25 cellular contexts compared by ENCODE assay signal in the genomic region with DNA sequence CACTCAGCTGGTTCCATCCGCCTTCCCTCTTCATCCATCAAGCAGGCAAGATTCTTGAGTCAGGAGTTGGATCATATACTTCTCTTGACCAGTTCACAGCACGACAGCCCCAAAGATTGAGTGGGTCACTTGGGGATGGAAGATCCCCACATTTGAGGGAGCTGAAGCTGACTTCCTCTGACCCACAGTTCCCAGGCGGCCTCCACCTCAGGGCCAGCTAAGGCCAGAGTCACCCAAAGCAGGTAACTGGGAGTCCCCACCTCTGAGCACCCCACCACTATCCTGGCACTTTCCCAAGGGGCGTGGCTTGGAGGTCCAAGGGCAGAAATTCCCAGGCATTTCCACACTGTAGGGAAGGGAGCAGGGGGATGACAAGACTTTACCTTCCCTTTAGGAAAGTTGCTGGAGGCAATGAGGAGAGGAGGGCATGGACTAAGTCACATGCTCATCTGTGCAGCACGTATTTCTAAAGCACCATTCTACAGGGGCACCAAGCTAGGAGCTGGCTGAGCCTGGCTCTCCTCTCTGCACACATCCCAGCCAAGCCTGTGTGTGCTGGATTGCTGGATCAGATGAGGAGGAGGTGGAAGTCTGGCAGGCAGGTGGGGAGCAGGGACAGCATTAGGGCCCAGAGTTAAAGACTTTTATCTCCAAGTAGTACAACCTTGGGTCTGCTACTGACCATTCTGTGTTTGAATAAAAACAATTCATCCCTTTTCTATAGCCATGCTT. TPM values are rescaled to one million over a fixed set of nuclear protein-coding genes. Genes with fewer than 3 reads are reported as not detected.
"Had no signal": no experiment of that assay in that cellular context is flagged by ENCODE, and none has a peak within 500 bp of the region (broad histone marks: within the 10 kb centered on the region; RNA-seq: fewer than 3 reads in every experiment).

No MANE protein-coding gene starts in this region.

- H3K4me1 ChIP-seq: body of pancreas, foreskin keratinocyte, left ventricle myocardium inferior, vagina had no signal

- H3K4me3 ChIP-seq: body of pancreas, left ventricle myocardium inferior, right lobe of liver, smooth muscle cell, testis, vagina had no signal

- H3K36me3 Mint-ChIP-seq: activated naive CD4-positive, alpha-beta T cell treated with anti-CD3 and anti-CD28 coated beads, Interleukin-2, amount 50 U/mL, for 24 hours; mesothelial cell of epicardium; natural killer cell treated with Interleukin-12 subunit alpha and Interleukin-12 subunit beta and Interleukin-15 and Interleukin-18, amount 100 ng/mL, for 72 hours had no signal

- H3K36me3 ChIP-seq: left ventricle myocardium inferior, right lobe of liver, vagina had no signal

- H3K27ac ChIP-seq: body of pancreas, foreskin keratinocyte, left ventricle myocardium inferior, right lobe of liver, testis, vagina had no signal

- H3K9me3 Mint-ChIP-seq: activated CD4-positive, alpha-beta memory T cell treated with anti-CD3 and anti-CD28 coated beads, Interleukin-2, amount 10 ng/mL, durations not matched to agents 7 days and 5 days; activated CD4-positive, alpha-beta T cell treated with anti-CD3 and anti-CD28 coated beads, Interleukin-2, amount 10 ng/mL, durations not matched to agents 24 days and 14 days; activated naive CD4-positive, alpha-beta T cell treated with anti-CD3 and anti-CD28 coated beads, Interleukin-2, amount 50 U/mL, for 24 hours; activated T-cell treated with anti-CD3 and anti-CD28 coated beads, Interleukin-2, amount 50 U/mL, for 72 hours; dendritic cell treated with granulocyte-macrophage colony-stimulating factor and Interleukin-4, amounts not matched to agents 40 ng/mL and 50 ng/mL, for 4 days; mesothelial cell of epicardium; natural killer cell treated with Interleukin-12 subunit alpha and Interleukin-12 subunit beta and Interleukin-15 and Interleukin-18, amount 100 ng/mL, for 72 hours had no signal

- DNase-seq: activated CD4-positive, alpha-beta memory T cell treated with anti-CD3 and anti-CD28 coated beads, Interleukin-2, amount 10 ng/mL, durations not matched to agents 7 days and 5 days; activated CD4-positive, alpha-beta T cell treated with anti-CD3 and anti-CD28 coated beads, Interleukin-2, amount 10 ng/mL, durations not matched to agents 24 days and 14 days; activated gamma-delta T cell treated with Interleukin-2 at 50 U/mL for 16 hours; activated T-cell treated with anti-CD3 and anti-CD28 coated beads, Interleukin-2, amount 50 U/mL, for 72 hours; body of pancreas; caudate nucleus; effector CD4-positive, alpha-beta T cell; erythroblast; foreskin keratinocyte; hypothalamus; left ventricle myocardium inferior; mammary epithelial cell; occipital lobe; right lobe of liver; stimulated activated CD4-positive, alpha-beta T cell treated with anti-CD3 and anti-CD28 coated beads, Interleukin-4, amount 100 ng/mL, for 1 hour; stimulated activated naive CD4-positive, alpha-beta T cell; testis; trophoblast cell had no signal

- H3K9me3 ChIP-seq: body of pancreas, left ventricle myocardium inferior, right lobe of liver, testis, vagina had no signal

- ATAC-seq: activated CD4-positive, CD25-positive, alpha-beta regulatory T cell treated with anti-CD3 and anti-CD28 coated beads, Interleukin-2, amount 50 U/mL, for 24 hours; activated T-cell treated with anti-CD3 and anti-CD28 coated beads, Interleukin-2, amount 50 U/mL, for 72 hours; body of pancreas; foreskin keratinocyte; right lobe of liver had no signal

- H3K27ac Mint-ChIP-seq: activated CD4-positive, alpha-beta memory T cell treated with anti-CD3 and anti-CD28 coated beads, Interleukin-2, amount 10 ng/mL, durations not matched to agents 7 days and 5 days; activated CD4-positive, alpha-beta T cell treated with anti-CD3 and anti-CD28 coated beads, Interleukin-2, amount 10 ng/mL, durations not matched to agents 24 days and 14 days; activated naive CD4-positive, alpha-beta T cell treated with anti-CD3 and anti-CD28 coated beads, Interleukin-2, amount 50 U/mL, for 24 hours; activated T-cell treated with anti-CD3 and anti-CD28 coated beads, Interleukin-2, amount 50 U/mL, for 72 hours; dendritic cell treated with granulocyte-macrophage colony-stimulating factor and Interleukin-4, amounts not matched to agents 40 ng/mL and 50 ng/mL, for 4 days; mesothelial cell of epicardium; natural killer cell treated with Interleukin-12 subunit alpha and Interleukin-12 subunit beta and Interleukin-15 and Interleukin-18, amount 100 ng/mL, for 72 hours had no signal

- H3K27me3 ChIP-seq: body of pancreas, right lobe of liver, testis, vagina had no signal

- H3K4me3 Mint-ChIP-seq: activated CD4-positive, alpha-beta memory T cell treated with anti-CD3 and anti-CD28 coated beads, Interleukin-2, amount 10 ng/mL, durations not matched to agents 7 days and 5 days; activated CD4-positive, alpha-beta T cell treated with anti-CD3 and anti-CD28 coated beads, Interleukin-2, amount 10 ng/mL, durations not matched to agents 24 days and 14 days; activated naive CD4-positive, alpha-beta T cell treated with anti-CD3 and anti-CD28 coated beads, Interleukin-2, amount 50 U/mL, for 24 hours; activated T-cell treated with anti-CD3 and anti-CD28 coated beads, Interleukin-2, amount 50 U/mL, for 72 hours; dendritic cell treated with granulocyte-macrophage colony-stimulating factor and Interleukin-4, amounts not matched to agents 40 ng/mL and 50 ng/mL, for 4 days; mesothelial cell of epicardium; natural killer cell treated with Interleukin-12 subunit alpha and Interleukin-12 subunit beta and Interleukin-15 and Interleukin-18, amount 100 ng/mL, for 72 hours had no signal

- H3K27me3 Mint-ChIP-seq: activated CD4-positive, alpha-beta memory T cell treated with anti-CD3 and anti-CD28 coated beads, Interleukin-2, amount 10 ng/mL, durations not matched to agents 7 days and 5 days; activated naive CD4-positive, alpha-beta T cell treated with anti-CD3 and anti-CD28 coated beads, Interleukin-2, amount 50 U/mL, for 24 hours; dendritic cell treated with granulocyte-macrophage colony-stimulating factor and Interleukin-4, amounts not matched to agents 40 ng/mL and 50 ng/mL, for 4 days had no signal

- H3K4me1 Mint-ChIP-seq: activated naive CD4-positive, alpha-beta T cell treated with anti-CD3 and anti-CD28 coated beads, Interleukin-2, amount 50 U/mL, for 24 hours had no signal

RNA-seq across cellular contexts. Expression of a gene that starts 1.3 kb away (rescaled TPM):
- total RNA-seq: activated CD4-positive, alpha-beta memory T cell treated with anti-CD3 and anti-CD28 coated beads, Interleukin-2, amount 10 ng/mL, durations not matched to agents 7 days and 5 days; activated CD4-positive, alpha-beta T cell treated with anti-CD3 and anti-CD28 coated beads, Interleukin-2, amount 10 ng/mL, durations not matched to agents 24 days and 14 days; activated T-cell treated with anti-CD3 and anti-CD28 coated beads, Interleukin-2, amount 50 U/mL, for 72 hours; body of pancreas; foreskin keratinocyte; left ventricle myocardium inferior; mammary epithelial cell; natural killer cell treated with Interleukin-12 subunit alpha and Interleukin-12 subunit beta and Interleukin-15 and Interleukin-18, amount 100 ng/mL, for 72 hours; occipital lobe; right lobe of liver; smooth muscle cell had no signal
